In genomic region chr4:119240128-119240527, GRCh38 we compare ENCODE assay signal across 29 cellular contexts.
"Had no signal": no experiment of that assay in that cellular context is flagged by ENCODE, and none has a peak within 500 bp of the region (broad histone marks: within the 10 kb centered on the region; RNA-seq: fewer than 3 reads in every experiment).

No MANE protein-coding gene starts in this region.

- H3K9me3 Mint-ChIP-seq: activated CD4-positive, alpha-beta memory T cell treated with anti-CD3 and anti-CD28 coated beads, Interleukin-2, amount 10 ng/mL, durations not matched to agents 7 days and 5 days; activated CD4-positive, alpha-beta T cell treated with anti-CD3 and anti-CD28 coated beads, Interleukin-2, amount 10 ng/mL, durations not matched to agents 7 days and 5 days; activated T-cell treated with anti-CD3 and anti-CD28 coated beads, Interleukin-2, amount 50 U/mL, for 24 hours; activated T-helper 17 cell treated with anti-CD3 and anti-CD28 coated beads, Interleukin-2, amount 50 U/mL, for 72 hours; central memory CD8-positive, alpha-beta T cell; T-helper 2 cell treated with Interferon-gamma antibody and Interleukin-4, amounts not matched to agents 5 μg/mL and 100 μg/mL, for 36 hours had no signal

- H3K36me3 ChIP-seq: brain microvascular endothelial cell had no signal

- H3K9me3 ChIP-seq: heart left ventricle had no signal

- ATAC-seq: activated T-helper 17 cell treated with anti-CD3 and anti-CD28 coated beads, Interleukin-2, amount 50 U/mL, for 72 hours; heart left ventricle; T-helper 17 cell had no signal

- H3K27me3 ChIP-seq: brain microvascular endothelial cell, heart left ventricle had no signal

- H3K4me3 Mint-ChIP-seq: activated CD4-positive, alpha-beta memory T cell treated with anti-CD3 and anti-CD28 coated beads, Interleukin-2, amount 10 ng/mL, durations not matched to agents 7 days and 5 days; activated CD4-positive, alpha-beta T cell treated with anti-CD3 and anti-CD28 coated beads, Interleukin-2, amount 10 ng/mL, durations not matched to agents 7 days and 5 days; activated naive CD8-positive, alpha-beta T cell; activated T-cell treated with anti-CD3 and anti-CD28 coated beads, Interleukin-2, amount 50 U/mL, for 24 hours; activated T-helper 17 cell treated with anti-CD3 and anti-CD28 coated beads, Interleukin-2, amount 50 U/mL, for 72 hours; central memory CD8-positive, alpha-beta T cell; T-helper 17 cell; T-helper 2 cell treated with Interferon-gamma antibody and Interleukin-4, amounts not matched to agents 5 μg/mL and 100 μg/mL, for 36 hours had no signal

- DNase-seq: activated CD4-positive, alpha-beta memory T cell treated with anti-CD3 and anti-CD28 coated beads, Interleukin-2, amount 10 ng/mL, durations not matched to agents 7 days and 5 days; activated CD4-positive, alpha-beta T cell treated with anti-CD3 and anti-CD28 coated beads for 1 hour; activated CD4-positive, alpha-beta T cell treated with anti-CD3 and anti-CD28 coated beads for 4 hours; activated CD4-positive, alpha-beta T cell treated with anti-CD3 and anti-CD28 coated beads, Interleukin-2, amount 10 ng/mL, durations not matched to agents 7 days and 5 days; activated CD4-positive, alpha-beta T cell treated with anti-CD3 and anti-CD28 coated beads, Interleukin-2, amount 50 U/mL, for 4 hours; activated CD8-positive, alpha-beta memory T cell treated with anti-CD3 and anti-CD28 coated beads, Interleukin-2, amount 50 U/mL, for 48 hours; activated effector memory CD4-positive, alpha-beta T cell treated with Interleukin-2 at 50 U/mL for 16 hours; activated gamma-delta T cell treated with Interleukin-2 at 50 U/mL for 16 hours; activated naive CD4-positive, alpha-beta T cell treated with anti-CD3 and anti-CD28 coated beads, Interleukin-2, amount 50 U/mL, for 16 hours; activated naive CD4-positive, alpha-beta T cell treated with Interleukin-2 at 50 U/mL for 16 hours; activated T-cell treated with anti-CD3 and anti-CD28 coated beads for 4 hours; activated T-cell treated with anti-CD3 and anti-CD28 coated beads, Interleukin-2, amount 50 U/mL, for 24 hours; amniotic stem cell; anterior cingulate cortex; brain microvascular endothelial cell; cortex of kidney; dermis blood vessel endothelial cell; effector CD8-positive, alpha-beta T cell; foreskin fibroblast; glutamatergic neuron; heart left ventricle; T-helper 1 cell; T-helper 17 cell; T1000 had no signal

- H3K27ac Mint-ChIP-seq: activated CD4-positive, alpha-beta memory T cell treated with anti-CD3 and anti-CD28 coated beads, Interleukin-2, amount 10 ng/mL, durations not matched to agents 7 days and 5 days; activated CD4-positive, alpha-beta T cell treated with anti-CD3 and anti-CD28 coated beads, Interleukin-2, amount 10 ng/mL, durations not matched to agents 7 days and 5 days; activated naive CD8-positive, alpha-beta T cell; activated T-cell treated with anti-CD3 and anti-CD28 coated beads, Interleukin-2, amount 50 U/mL, for 24 hours; activated T-helper 17 cell treated with anti-CD3 and anti-CD28 coated beads, Interleukin-2, amount 50 U/mL, for 72 hours; T-helper 17 cell; T-helper 2 cell treated with Interferon-gamma antibody and Interleukin-4, amounts not matched to agents 5 μg/mL and 100 μg/mL, for 36 hours had no signal

- H3K4me3 ChIP-seq: heart left ventricle had no signal

- H3K27me3 Mint-ChIP-seq: activated CD4-positive, alpha-beta memory T cell treated with anti-CD3 and anti-CD28 coated beads, Interleukin-2, amount 10 ng/mL, durations not matched to agents 7 days and 5 days; activated CD4-positive, alpha-beta T cell treated with anti-CD3 and anti-CD28 coated beads, Interleukin-2, amount 10 ng/mL, durations not matched to agents 7 days and 5 days; activated naive CD8-positive, alpha-beta T cell; activated T-cell treated with anti-CD3 and anti-CD28 coated beads, Interleukin-2, amount 50 U/mL, for 24 hours; activated T-helper 17 cell treated with anti-CD3 and anti-CD28 coated beads, Interleukin-2, amount 50 U/mL, for 72 hours; central memory CD8-positive, alpha-beta T cell; T-helper 17 cell had no signal

- H3K27ac ChIP-seq: brain microvascular endothelial cell, epithelial cell of prostate, heart left ventricle had no signal
